ENCODE assay signal across 23 cellular contexts in genomic region chr21:44947930-44948331, GRCh38. TPM values are rescaled to one million over a fixed set of nuclear protein-coding genes. Genes with fewer than 3 reads are reported as not detected.
DNase-seq lines count a peak whose midpoint lies in the region; ATAC-seq and TF ChIP-seq lines count a peak whose summit lies in the region.
"Had no signal": no experiment of that assay in that cellular context is flagged by ENCODE, and none has a peak within 500 bp of the region (broad histone marks: within the 10 kb centered on the region; RNA-seq: fewer than 3 reads in every experiment).

No MANE protein-coding gene starts in this region.

- peaks cover 0 to 51% of the 10 kb centered on the region in 2 donors for H3K4me1 ChIP-seq in right atrium auricular region
- peaks cover 31 to 53% (median 38%) of the 10 kb centered on the region in 4 donors for H3K4me1 ChIP-seq in esophagus muscularis mucosa
- peaks cover 12% of the 10 kb centered on the region for H3K4me1 ChIP-seq in lower lobe of right lung
- H3K4me1 ChIP-seq in aorta (ENCODE audit: control insufficient read depth in 1 of 2, insufficient read depth in 2 of 2, low read length in 2 of 2) = no peaks in the 10 kb centered on the region
- H3K4me1 ChIP-seq: HAP-1, parathyroid adenoma had no signal

- H3K9me3 Mint-ChIP-seq in activated CD4-positive, alpha-beta memory T cell treated with anti-CD3 and anti-CD28 coated beads for 36 hours = no peaks in the 10 kb centered on the region
- H3K9me3 Mint-ChIP-seq: activated CD4-positive, alpha-beta T cell treated with anti-CD3 and anti-CD28 coated beads, Interleukin-2, amount 10 ng/mL, durations not matched to agents 24 days and 14 days; naive thymus-derived CD4-positive, alpha-beta T cell had no signal

- H3K9me3 ChIP-seq in right atrium auricular region (no peaks in the 10 kb centered on the region), esophagus muscularis mucosa (no peaks in the 10 kb centered on the region), lower lobe of right lung (no peaks in the 10 kb centered on the region), aorta (ENCODE audit: control insufficient read depth, low read length) (no peaks in the 10 kb centered on the region)
- H3K9me3 ChIP-seq: HAP-1 had no signal

- no peak for ATAC-seq in Right ventricle myocardium inferior
- ATAC-seq in lower lobe of right lung = no peak
- no peak for ATAC-seq in aorta (ENCODE audit: low FRiP score)
- ATAC-seq in HG03159 (IDR thresholded peaks at IDR 0.05; ENCODE audit: unreplicated experiment) = no peak
- ATAC-seq: naive thymus-derived CD4-positive, alpha-beta T cell had no signal

- H3K4me3 ChIP-seq in right atrium auricular region = no peak overlapping the region
- no peak overlapping the region for H3K4me3 ChIP-seq in esophagus muscularis mucosa
- H3K4me3 ChIP-seq in lower lobe of right lung = no peak overlapping the region
- H3K4me3 ChIP-seq in aorta (ENCODE audit: low read length in 2 of 2) = no peak overlapping the region
- H3K4me3 ChIP-seq: HAP-1, hepatocyte had no signal

- peak; percentile 79 for DNase-seq in Right ventricle myocardium inferior (ENCODE audit: missing footprints)
- DNase-seq in right atrium auricular region (ENCODE audit: low spot score) = no peak
- DNase-seq in esophagus muscularis mucosa (ENCODE audit: extremely low spot score) = no peak
- DNase-seq in lower lobe of right lung = peak; percentile 48
- peak; percentile 68 to 82 for DNase-seq in aorta
- no peak for DNase-seq in activated CD4-positive, alpha-beta memory T cell treated with anti-CD3 and anti-CD28 coated beads for 36 hours
- DNase-seq in putamen (ENCODE audit: low spot score) = no peak
- DNase-seq: 8988T; activated CD4-positive, alpha-beta T cell treated with anti-CD3 and anti-CD28 coated beads, Interleukin-2, amount 10 ng/mL, durations not matched to agents 24 days and 14 days; activated CD8-positive, alpha-beta memory T cell treated with anti-CD3 and anti-CD28 coated beads, Interleukin-2, amount 50 U/mL, for 4 hours; activated effector memory CD4-positive, alpha-beta T cell treated with Interleukin-2 at 50 U/mL for 16 hours; brain microvascular endothelial cell; cortex of kidney; mesenchymal stem cell; naive thymus-derived CD4-positive, alpha-beta T cell; NCI-H1105 treated with DMSO at 0.1 percent for 48 hours; NCI-H2081 treated with DMSO at 0.1 percent for 48 hours; NCI-H510A had no signal

- peaks cover 17% of the 10 kb centered on the region for H3K36me3 ChIP-seq in right atrium auricular region
- peaks cover 8 to 66% (median 39%) of the 10 kb centered on the region in 4 donors for H3K36me3 ChIP-seq in esophagus muscularis mucosa
- H3K36me3 ChIP-seq in lower lobe of right lung = peaks cover 42% of the 10 kb centered on the region
- peaks cover 0 to 2% of the 10 kb centered on the region in 2 donors for H3K36me3 ChIP-seq in aorta (ENCODE audit: control insufficient read depth in 1 of 2, insufficient read depth in 2 of 2, low read length in 1 of 2)

- H3K27ac Mint-ChIP-seq in activated CD4-positive, alpha-beta memory T cell treated with anti-CD3 and anti-CD28 coated beads for 36 hours = no peak overlapping the region
- H3K27ac Mint-ChIP-seq: activated CD4-positive, alpha-beta T cell treated with anti-CD3 and anti-CD28 coated beads, Interleukin-2, amount 10 ng/mL, durations not matched to agents 24 days and 14 days; B cell had no signal

- TF ChIP-seq EP300 in esophagus muscularis mucosa (IDR thresholded peaks at IDR 0.05) = no peak

- H3K27me3 ChIP-seq in right atrium auricular region = no peaks in the 10 kb centered on the region
- H3K27me3 ChIP-seq in esophagus muscularis mucosa = no peaks in the 10 kb centered on the region
- no peaks in the 10 kb centered on the region for H3K27me3 ChIP-seq in lower lobe of right lung (ENCODE audit: low read depth)
- no peaks in the 10 kb centered on the region for H3K27me3 ChIP-seq in aorta (ENCODE audit: control insufficient read depth in 1 of 2, insufficient read depth in 2 of 2, low read length in 1 of 2)
- H3K27me3 ChIP-seq: brain microvascular endothelial cell, hepatocyte had no signal

- TF ChIP-seq POLR2A in esophagus muscularis mucosa (IDR thresholded peaks at IDR 0.05; ENCODE audit: low read depth) = peak; percentile 29

- H3K27me3 Mint-ChIP-seq in activated CD4-positive, alpha-beta memory T cell treated with anti-CD3 and anti-CD28 coated beads for 36 hours = no peaks in the 10 kb centered on the region
- H3K27me3 Mint-ChIP-seq: activated CD4-positive, alpha-beta T cell treated with anti-CD3 and anti-CD28 coated beads, Interleukin-2, amount 10 ng/mL, durations not matched to agents 24 days and 14 days; B cell; naive thymus-derived CD4-positive, alpha-beta T cell had no signal

- peaks cover 18% of the 10 kb centered on the region for H3K36me3 Mint-ChIP-seq in activated CD4-positive, alpha-beta memory T cell treated with anti-CD3 and anti-CD28 coated beads for 36 hours

- CTCF ChIA-PET in activated CD4-positive, alpha-beta memory T cell treated with anti-CD3 and anti-CD28 coated beads for 36 hours (lab: Charles Lee) = interaction anchor here (0.7 to 16.5 kb wide), 6 partner anchors 21 to 191 kb away, joined by 3 to 256 read pairs (median 5); no protein-coding TSS in a partner anchor

- POLR2A ChIA-PET in activated CD4-positive, alpha-beta memory T cell treated with anti-CD3 and anti-CD28 coated beads for 36 hours (lab: Charles Lee) = no interaction called here

- H3K4me3 Mint-ChIP-seq in activated CD4-positive, alpha-beta memory T cell treated with anti-CD3 and anti-CD28 coated beads for 36 hours = no peak overlapping the region
- H3K4me3 Mint-ChIP-seq: activated CD4-positive, alpha-beta T cell treated with anti-CD3 and anti-CD28 coated beads, Interleukin-2, amount 10 ng/mL, durations not matched to agents 24 days and 14 days; B cell; naive thymus-derived CD4-positive, alpha-beta T cell had no signal

- peak overlapping the region in 1 of 2 donors; percentile 75 for H3K27ac ChIP-seq in right atrium auricular region
- no peak overlapping the region for H3K27ac ChIP-seq in esophagus muscularis mucosa (replicated peaks in 1 of 4)
- H3K27ac ChIP-seq in lower lobe of right lung = no peak overlapping the region
- H3K27ac ChIP-seq in aorta (ENCODE audit: low read depth in 1 of 2, low read length in 2 of 2) = no peak overlapping the region
- H3K27ac ChIP-seq: brain microvascular endothelial cell, hepatocyte, parathyroid adenoma had no signal

- TF ChIP-seq CTCF in right atrium auricular region (IDR thresholded peaks at IDR 0.05) (no peak), esophagus muscularis mucosa (IDR thresholded peaks at IDR 0.05) (no peak), lower lobe of right lung (IDR thresholded peaks at IDR 0.05) (no peak)

- WGBS in esophagus muscularis mucosa = 95% methylated on average over 16 of the region's 33 CpGs
- WGBS in aorta, 2 donors = 74 to 76% methylated on average over 29 to 33 of the region's 33 CpGs

- intact Hi-C loops in Right ventricle myocardium inferior (cut with DNase I) = loop anchor here (2.0 kb wide), 1 partner anchor 127 kb away; the partner anchor contains the start of gene ADARB1
- intact Hi-C loops in esophagus muscularis mucosa (cut with DNase I) = loop anchor here (10.0 kb wide), 1 partner anchor 327 kb away; no protein-coding TSS in a partner anchor
- intact Hi-C loops in lower lobe of right lung (cut with DNase I) = loop anchor here (10.0 kb wide), 1 partner anchor 187 kb away; no protein-coding TSS in a partner anchor
- intact Hi-C loops in aorta (cut with DNase I) = loop anchor here in 1 of 2 donors (2.0 to 5.0 kb wide), 3 partner anchors 129 to 191 kb away; no protein-coding TSS in a partner anchor
- intact Hi-C loops in activated CD4-positive, alpha-beta memory T cell treated with anti-CD3 and anti-CD28 coated beads for 36 hours (cut with micrococcal nuclease) = no loop called here

- peaks cover 11% of the 10 kb centered on the region for H3K4me1 Mint-ChIP-seq in activated CD4-positive, alpha-beta memory T cell treated with anti-CD3 and anti-CD28 coated beads for 36 hours (ENCODE audit: low read depth)

RNA-seq across cellular contexts. Expression of gene SLX9, which starts 8.1 kb away (rescaled TPM):
- total RNA-seq in Right ventricle myocardium inferior (66.5 TPM), right atrium auricular region (10 to 100 TPM; 15.9 to 18.8 TPM), esophagus muscularis mucosa (10 to 100 TPM; 20.8 to 59.3 (median 27.6) TPM), lower lobe of right lung (15.7 TPM), aorta (10 to 100 TPM; 21.5 to 29.6 TPM)
- 10 to 100 TPM; 17.3 to 19.2 TPM for polyA plus RNA-seq in aorta
- 10 to 100 TPM; 60.7 to 64.6 TPM for total RNA-seq in activated CD4-positive, alpha-beta memory T cell treated with anti-CD3 and anti-CD28 coated beads for 36 hours

RNA-seq across cellular contexts. Expression of gene ITGB2, which starts 27.2 kb away (rescaled TPM):
- total RNA-seq in Right ventricle myocardium inferior (36.7 TPM), right atrium auricular region (10 to 100 TPM; 16.7 to 63.6 TPM), esophagus muscularis mucosa (100 to 1,000 TPM in 1 of 4 donors, 10 to 100 TPM in 3; 33.2 to 110 (median 44.0) TPM), lower lobe of right lung (468 TPM), aorta (100 to 1,000 TPM in 1 of 2 donors, 10 to 100 TPM in 1; 65.5 to 110 TPM)
- 10 to 100 TPM in 1 of 2 donors, 1 to 10 TPM in 1; 6.7 to 48.5 TPM for polyA plus RNA-seq in aorta
- total RNA-seq in activated CD4-positive, alpha-beta memory T cell treated with anti-CD3 and anti-CD28 coated beads for 36 hours = 100 to 1,000 TPM; 242 to 247 TPM

Comparison
In these comparisons a context has a peak if more than half of its experiments do, and no peak if none do; other contexts are left out.
1. DNase-seq: peak in Right ventricle myocardium inferior (single experiment), lower lobe of right lung (single experiment) and aorta (2 of 2); none in right atrium auricular region (single experiment), esophagus muscularis mucosa (single experiment), activated CD4-positive, alpha-beta memory T cell treated with anti-CD3 and anti-CD28 coated beads for 36 hours (single experiment) and putamen (single experiment).